Comparison of ENCODE assay signal across 11 cellular contexts in genomic region chr20:2602746-2603145, GRCh38.
"Had no signal": no experiment of that assay in that cellular context is flagged by ENCODE, and none has a peak within 500 bp of the region (broad histone marks: within the 10 kb centered on the region; RNA-seq: fewer than 3 reads in every experiment).

No MANE protein-coding gene starts in this region.

- H3K36me3 Mint-ChIP-seq: activated naive CD4-positive, alpha-beta T cell treated with anti-CD3 and anti-CD28 coated beads, Interleukin-2, amount 10 ng/mL, durations not matched to agents 7 days and 5 days had no signal

- H3K27ac Mint-ChIP-seq: activated naive CD4-positive, alpha-beta T cell treated with anti-CD3 and anti-CD28 coated beads, Interleukin-2, amount 10 ng/mL, durations not matched to agents 7 days and 5 days; activated T-helper 2 cell treated with anti-CD3 and anti-CD28 coated beads, Interferon-gamma antibody, Interleukin-2, Interleukin-4, amounts not matched to agents 10 μg/mL and 5 μg/mL and 100 μg/mL, durations not matched to agents 14 hours and 24 hours and 36 hours; dendritic cell treated with granulocyte-macrophage colony-stimulating factor and Interleukin-4, amounts not matched to agents 40 ng/mL and 50 ng/mL, for 4 days had no signal

- H3K36me3 ChIP-seq: pancreas, tibial artery, uterus had no signal

- H3K4me3 ChIP-seq: pancreas, tibial artery, uterus had no signal

- H3K27ac ChIP-seq: pancreas, tibial artery, uterus had no signal

- H3K4me3 Mint-ChIP-seq: activated naive CD4-positive, alpha-beta T cell treated with anti-CD3 and anti-CD28 coated beads, Interleukin-2, amount 10 ng/mL, durations not matched to agents 7 days and 5 days; dendritic cell treated with granulocyte-macrophage colony-stimulating factor and Interleukin-4, amounts not matched to agents 40 ng/mL and 50 ng/mL, for 4 days; neural crest cell had no signal

- H3K4me1 Mint-ChIP-seq: activated naive CD4-positive, alpha-beta T cell treated with anti-CD3 and anti-CD28 coated beads, Interleukin-2, amount 10 ng/mL, durations not matched to agents 7 days and 5 days had no signal

- ATAC-seq: pancreas had no signal

- H3K9me3 ChIP-seq: pancreas had no signal

- H3K4me1 ChIP-seq: pancreas, tibial artery, uterus had no signal

- H3K27me3 ChIP-seq: pancreas, tibial artery, uterus had no signal

- DNase-seq: activated CD4-positive, alpha-beta T cell treated with anti-CD3 and anti-CD28 coated beads, Interleukin-2, amount 50 U/mL, for 1 hour; activated naive CD4-positive, alpha-beta T cell treated with anti-CD3 and anti-CD28 coated beads, Interleukin-2, amount 10 ng/mL, durations not matched to agents 7 days and 5 days; activated T-cell treated with anti-CD3 and anti-CD28 coated beads for 4 hours; central memory CD4-positive, alpha-beta T cell; mesendoderm; pancreas; tibial artery; uterus had no signal
